In the genomic region with DNA sequence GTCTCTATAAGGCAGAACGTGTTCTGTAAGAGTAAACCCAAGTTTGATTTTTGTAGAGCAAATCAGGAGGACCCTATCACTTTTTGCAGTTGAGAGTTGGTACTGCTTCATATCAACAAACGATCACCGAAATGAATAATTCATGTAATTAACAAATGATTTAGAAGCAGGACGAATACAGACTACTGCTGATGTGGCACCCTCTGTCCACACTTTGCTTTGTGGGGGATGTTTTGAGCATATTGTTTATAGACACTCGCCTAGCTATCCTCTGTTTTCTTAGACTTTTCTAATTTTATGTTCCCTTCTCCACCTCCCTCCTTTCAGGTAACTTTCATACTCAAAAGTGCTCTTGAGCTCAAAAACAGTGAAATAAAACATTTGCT, we compare ENCODE assay signal across 8 cellular contexts. TPM values are rescaled to one million over a fixed set of nuclear protein-coding genes. Genes with fewer than 3 reads are reported as not detected.
DNase-seq lines count a peak whose midpoint lies in the region; ATAC-seq lines count a peak whose summit lies in the region.

No MANE protein-coding gene starts in this region.

- peak overlapping the region; percentile 96 for H3K27ac Mint-ChIP-seq in T-helper 1 cell treated with Interleukin-12 subunit alpha and Interleukin-12 subunit beta and Interleukin-4 antibody, amounts not matched to agents 30 μg/mL and 1 μg/mL, for 36 hours
- H3K27ac Mint-ChIP-seq in activated CD4-positive, alpha-beta memory T cell treated with anti-CD3 and anti-CD28 coated beads, Interleukin-2, amount 10 ng/mL, durations not matched to agents 7 days and 5 days: peak overlapping the region; percentile 97

- ATAC-seq in GM18873 (IDR thresholded peaks at IDR 0.05; ENCODE audit: low FRiP score, unreplicated experiment): no peak

- H3K4me1 ChIP-seq in iPS-15b (ENCODE audit: control insufficient read depth, insufficient read depth, low read length): peaks cover 24% of the 10 kb centered on the region
- peaks cover 7% of the 10 kb centered on the region for H3K4me1 ChIP-seq in stomach smooth muscle (ENCODE audit: control insufficient read depth, insufficient read depth, low read length)

- H3K9ac ChIP-seq in iPS-15b (ENCODE audit: low read depth, low read length): peak overlapping the region; percentile 92
- peak overlapping the region; percentile 88 to 95 for H3K9ac ChIP-seq in stomach smooth muscle (ENCODE audit: low read length in 2 of 2)

- peak overlapping the region; percentile 98 for H3K4me3 Mint-ChIP-seq in T-helper 1 cell treated with Interleukin-12 subunit alpha and Interleukin-12 subunit beta and Interleukin-4 antibody, amounts not matched to agents 30 μg/mL and 1 μg/mL, for 36 hours
- H3K4me3 Mint-ChIP-seq in activated CD4-positive, alpha-beta memory T cell treated with anti-CD3 and anti-CD28 coated beads, Interleukin-2, amount 10 ng/mL, durations not matched to agents 7 days and 5 days: peak overlapping the region; percentile 99

- H3K36me3 ChIP-seq in iPS-15b (ENCODE audit: control insufficient read depth, insufficient read depth, low read length) (no peaks in the 10 kb centered on the region), stomach smooth muscle (ENCODE audit: control insufficient read depth in 2 of 2, insufficient read depth in 2 of 2, low read length in 2 of 2) (no peaks in the 10 kb centered on the region)

- CTCF ChIA-PET in activated CD4-positive, alpha-beta memory T cell treated with anti-CD3 and anti-CD28 coated beads, Interleukin-2, amount 10 ng/mL, durations not matched to agents 7 days and 5 days (lab: Charles Lee): interaction anchor here (0.5 to 1.1 kb wide), 2 partner anchors 9 to 65 kb away, joined by 3 to 4 read pairs; no protein-coding TSS in a partner anchor

- no peak for DNase-seq in T-helper 1 cell
- no peak for DNase-seq in activated CD4-positive, alpha-beta memory T cell treated with anti-CD3 and anti-CD28 coated beads, Interleukin-2, amount 10 ng/mL, durations not matched to agents 7 days and 5 days
- DNase-seq in head of caudate nucleus: no peak
- no peak for DNase-seq in activated gamma-delta T cell (lab: John Stamatoyannopoulos, UW)

- POLR2A ChIA-PET in activated CD4-positive, alpha-beta memory T cell treated with anti-CD3 and anti-CD28 coated beads, Interleukin-2, amount 10 ng/mL, durations not matched to agents 7 days and 5 days (lab: Charles Lee): interaction anchor here (1.9 to 3.8 kb wide), 2 partner anchors 64 to 116 kb away, joined by 4 to 50 read pairs; no protein-coding TSS in a partner anchor

- H3K4me3 ChIP-seq in iPS-15b (ENCODE audit: low read depth, low read length) (peak overlapping the region; percentile 94), stomach smooth muscle (ENCODE audit: low read length in 2 of 2) (peak overlapping the region; percentile 83 to 86)

- intact Hi-C loops in head of caudate nucleus (cut with DNase I): no loop called here

- no peaks in the 10 kb centered on the region for H3K27me3 ChIP-seq in iPS-15b (ENCODE audit: control insufficient read depth, insufficient read depth, low read length)
- H3K27me3 ChIP-seq in stomach smooth muscle (ENCODE audit: control insufficient read depth in 1 of 2, insufficient read depth in 2 of 2, low read length in 2 of 2): no peaks in the 10 kb centered on the region

- peaks cover 44% of the 10 kb centered on the region for H3K4me1 Mint-ChIP-seq in T-helper 1 cell treated with Interleukin-12 subunit alpha and Interleukin-12 subunit beta and Interleukin-4 antibody, amounts not matched to agents 30 μg/mL and 1 μg/mL, for 36 hours (ENCODE audit: low read depth)
- H3K4me1 Mint-ChIP-seq in activated CD4-positive, alpha-beta memory T cell treated with anti-CD3 and anti-CD28 coated beads, Interleukin-2, amount 10 ng/mL, durations not matched to agents 7 days and 5 days: peaks cover 47% of the 10 kb centered on the region

- H3K36me3 Mint-ChIP-seq in T-helper 1 cell treated with Interleukin-12 subunit alpha and Interleukin-12 subunit beta and Interleukin-4 antibody, amounts not matched to agents 30 μg/mL and 1 μg/mL, for 36 hours (ENCODE audit: low read depth): peaks cover 5% of the 10 kb centered on the region
- peaks cover 6% of the 10 kb centered on the region for H3K36me3 Mint-ChIP-seq in activated CD4-positive, alpha-beta memory T cell treated with anti-CD3 and anti-CD28 coated beads, Interleukin-2, amount 10 ng/mL, durations not matched to agents 7 days and 5 days (ENCODE audit: low read depth)

- no peaks in the 10 kb centered on the region for H3K9me3 Mint-ChIP-seq in T-helper 1 cell treated with Interleukin-12 subunit alpha and Interleukin-12 subunit beta and Interleukin-4 antibody, amounts not matched to agents 30 μg/mL and 1 μg/mL, for 36 hours
- no peaks in the 10 kb centered on the region for H3K9me3 Mint-ChIP-seq in activated CD4-positive, alpha-beta memory T cell treated with anti-CD3 and anti-CD28 coated beads, Interleukin-2, amount 10 ng/mL, durations not matched to agents 7 days and 5 days

- H3K9me3 ChIP-seq in iPS-15b (ENCODE audit: control insufficient read depth, insufficient read depth, low read length) (no peaks in the 10 kb centered on the region), stomach smooth muscle (ENCODE audit: control insufficient read depth in 2 of 2, low read length in 2 of 2) (no peaks in the 10 kb centered on the region)

- H3K27me3 Mint-ChIP-seq in T-helper 1 cell treated with Interleukin-12 subunit alpha and Interleukin-12 subunit beta and Interleukin-4 antibody, amounts not matched to agents 30 μg/mL and 1 μg/mL, for 36 hours (ENCODE audit: low read depth): peaks cover 7% of the 10 kb centered on the region
- H3K27me3 Mint-ChIP-seq in activated CD4-positive, alpha-beta memory T cell treated with anti-CD3 and anti-CD28 coated beads, Interleukin-2, amount 10 ng/mL, durations not matched to agents 7 days and 5 days: peaks cover 4% of the 10 kb centered on the region

- H3K27ac ChIP-seq in stomach smooth muscle (ENCODE audit: low read length): no peak overlapping the region

RNA-seq across cellular contexts. Expression of a gene that starts 1.6 kb away (rescaled TPM):
- total RNA-seq in activated CD4-positive, alpha-beta memory T cell treated with anti-CD3 and anti-CD28 coated beads, Interleukin-2, amount 10 ng/mL, durations not matched to agents 7 days and 5 days: 10 to 100 TPM; 26.3 to 27.1 TPM
